In the genomic region with DNA sequence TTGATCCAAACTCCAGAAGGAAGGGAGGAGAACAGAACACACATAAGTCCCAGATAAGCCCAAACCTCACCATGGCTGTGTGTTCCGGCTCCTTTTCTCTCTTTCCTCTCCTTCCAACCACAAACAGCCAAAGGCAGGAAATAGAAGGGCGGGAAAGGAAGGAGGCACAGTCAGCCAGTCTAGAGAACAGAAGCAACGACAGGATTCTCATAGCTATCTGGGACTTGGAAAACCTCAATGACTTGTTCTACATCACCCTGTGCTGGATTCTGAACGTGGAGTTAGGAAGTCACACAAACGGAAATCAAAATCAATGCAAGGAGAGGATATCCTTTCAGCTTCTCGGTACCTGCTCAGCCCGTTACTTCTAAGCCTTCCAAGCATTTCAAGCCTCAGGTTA, we compare ENCODE assay signal across 15 cellular contexts. TPM values are rescaled to one million over a fixed set of nuclear protein-coding genes. Genes with fewer than 3 reads are reported as not detected.
DNase-seq lines count a peak whose midpoint lies in the region; ATAC-seq and TF ChIP-seq lines count a peak whose summit lies in the region.
"Had no signal": no experiment of that assay in that cellular context is flagged by ENCODE, and none has a peak within 500 bp of the region (broad histone marks: within the 10 kb centered on the region; RNA-seq: fewer than 3 reads in every experiment).

No MANE protein-coding gene starts in this region.

- no peak for TF ChIP-seq EP300 in esophagus muscularis mucosa (IDR thresholded peaks at IDR 0.05)

- H3K9me3 ChIP-seq in psoas muscle (no peaks in the 10 kb centered on the region), esophagus muscularis mucosa (no peaks in the 10 kb centered on the region)

- H3K4me3 Mint-ChIP-seq in activated CD4-positive, alpha-beta T cell treated with anti-CD3 and anti-CD28 coated beads for 36 hours, result peak overlapping the region; percentile 8
- H3K4me3 Mint-ChIP-seq in immature natural killer cell, result no peak overlapping the region

- peaks cover 2% of the 10 kb centered on the region for H3K36me3 Mint-ChIP-seq in activated CD4-positive, alpha-beta T cell treated with anti-CD3 and anti-CD28 coated beads for 36 hours (ENCODE audit: low read depth)
- H3K36me3 Mint-ChIP-seq in immature natural killer cell, result peaks cover 0 to 2% (median 0%) of the 10 kb centered on the region in 3 donors

- no peaks in the 10 kb centered on the region for H3K9me3 Mint-ChIP-seq in activated CD4-positive, alpha-beta T cell treated with anti-CD3 and anti-CD28 coated beads for 36 hours (ENCODE audit: low read depth)
- H3K9me3 Mint-ChIP-seq in immature natural killer cell, result no peaks in the 10 kb centered on the region

- no peak for DNase-seq in activated CD4-positive, alpha-beta T cell treated with anti-CD3 and anti-CD28 coated beads for 36 hours
- DNase-seq in activated CD4-positive, alpha-beta T cell treated with anti-CD3 and anti-CD28 coated beads for 1 hour, result no peak
- peak; percentile 32 to 41 for DNase-seq in Kasumi-1 (lab: John Stamatoyannopoulos, UW)
- DNase-seq in foreskin melanocyte, result peak; percentile 69
- DNase-seq in psoas muscle, result no peak
- DNase-seq in NCI-H2171 (lab: John Stamatoyannopoulos, UW), result no peak
- no peak for DNase-seq in esophagus muscularis mucosa (ENCODE audit: extremely low spot score)
- DNase-seq in immature natural killer cell, result no peak
- DNase-seq: activated CD8-positive, alpha-beta memory T cell treated with anti-CD3 and anti-CD28 coated beads for 24 hours; activated gamma-delta T cell treated with Interleukin-2 at 50 U/mL for 16 hours; head of caudate nucleus; kidney glomerular epithelial cell; NCI-H187 treated with DMSO at 0.1 percent for 48 hours; NCI-H69; stimulated activated naive CD8-positive, alpha-beta T cell treated with anti-CD3 and anti-CD28 coated beads, Interleukin-15, Interleukin-2, amounts not matched to agents 100 U/mL and 50 U/mL, for 24 hours had no signal

- POLR2A ChIA-PET in activated CD4-positive, alpha-beta T cell treated with anti-CD3 and anti-CD28 coated beads for 36 hours (lab: Charles Lee), result interaction anchor here (0.7 kb wide), 1 partner anchor 69 kb away, joined by 3 read pairs; a partner anchor contains a TSS

- CTCF ChIA-PET in activated CD4-positive, alpha-beta T cell treated with anti-CD3 and anti-CD28 coated beads for 36 hours (lab: Charles Lee), result interaction anchor here (0.7 to 1.0 kb wide), 2 partner anchors 62 to 188 kb away, joined by 3 read pairs; no protein-coding TSS in a partner anchor

- intact Hi-C loops in activated CD4-positive, alpha-beta T cell treated with anti-CD3 and anti-CD28 coated beads for 36 hours (cut with DNase I, micrococcal nuclease), result no loop called here
- intact Hi-C loops in psoas muscle (cut with DNase I) (no loop called here), esophagus muscularis mucosa (cut with DNase I) (no loop called here)

- peak overlapping the region; percentile 4 for H3K4me3 ChIP-seq in psoas muscle
- H3K4me3 ChIP-seq in esophagus muscularis mucosa, result no peak overlapping the region

- no peak for ATAC-seq in activated CD4-positive, alpha-beta T cell treated with anti-CD3 and anti-CD28 coated beads for 36 hours
- ATAC-seq in psoas muscle, result no peak
- ATAC-seq: stimulated activated naive CD8-positive, alpha-beta T cell treated with anti-CD3 and anti-CD28 coated beads, Interleukin-15, Interleukin-2, amounts not matched to agents 100 U/mL and 50 U/mL, for 24 hours had no signal

- TF ChIP-seq POLR2A in esophagus muscularis mucosa (IDR thresholded peaks at IDR 0.05; ENCODE audit: low read depth), result no peak

- peak overlapping the region; percentile 42 for H3K27ac ChIP-seq in psoas muscle
- peak overlapping the region in 2 of 4 donors; percentile 35 to 70 for H3K27ac ChIP-seq in esophagus muscularis mucosa (replicated peaks in 1 of 4)

- peaks cover 37% of the 10 kb centered on the region for H3K4me1 Mint-ChIP-seq in activated CD4-positive, alpha-beta T cell treated with anti-CD3 and anti-CD28 coated beads for 36 hours
- peaks cover 37 to 45% of the 10 kb centered on the region in 2 donors for H3K4me1 Mint-ChIP-seq in immature natural killer cell

- H3K4me1 ChIP-seq in psoas muscle (peaks cover 40% of the 10 kb centered on the region), esophagus muscularis mucosa (peaks cover 47 to 69% (median 57%) of the 10 kb centered on the region in 4 donors)

- no peaks in the 10 kb centered on the region for H3K27me3 ChIP-seq in psoas muscle (ENCODE audit: insufficient read depth in 3 of 3, low read length in 2 of 3)
- H3K27me3 ChIP-seq in esophagus muscularis mucosa, result no peaks in the 10 kb centered on the region

- no peaks in the 10 kb centered on the region for H3K27me3 Mint-ChIP-seq in activated CD4-positive, alpha-beta T cell treated with anti-CD3 and anti-CD28 coated beads for 36 hours
- peaks cover 0 to 1% (median 0%) of the 10 kb centered on the region in 3 donors for H3K27me3 Mint-ChIP-seq in immature natural killer cell (ENCODE audit: low read depth in 3 of 3)

- TF ChIP-seq CTCF in psoas muscle (IDR thresholded peaks at IDR 0.05) (no peak), esophagus muscularis mucosa (IDR thresholded peaks at IDR 0.05) (no peak)

- H3K36me3 ChIP-seq in psoas muscle (ENCODE audit: insufficient read depth in 1 of 2, low read depth in 1 of 2) (peaks cover 0 to 4% of the 10 kb centered on the region in 2 donors), esophagus muscularis mucosa (peaks cover 0 to 12% (median 6%) of the 10 kb centered on the region in 4 donors)

- H3K27ac Mint-ChIP-seq in activated CD4-positive, alpha-beta T cell treated with anti-CD3 and anti-CD28 coated beads for 36 hours, result no peak overlapping the region
- peak overlapping the region in 2 of 6 donors; percentile 24 to 34 for H3K27ac Mint-ChIP-seq in immature natural killer cell

- 58 to 69% (median 66%) methylated on average over 7 of the region's 7 CpGs for WGBS in psoas muscle, 3 donors
- 63% methylated on average over 7 of the region's 7 CpGs for WGBS in esophagus muscularis mucosa

RNA-seq across cellular contexts. Expression of a gene that starts 9.0 kb away (rescaled TPM):
- 10 to 100 TPM; 10.1 to 11.6 TPM for total RNA-seq in activated CD4-positive, alpha-beta T cell treated with anti-CD3 and anti-CD28 coated beads for 36 hours
- 10 to 100 TPM; 26.4 to 60.4 (median 33.1) TPM for total RNA-seq in psoas muscle
- 10 to 100 TPM; 29.7 to 48.0 (median 40.4) TPM for polyA plus RNA-seq in psoas muscle
- 100 to 1,000 TPM in 1 of 4 donors, 10 to 100 TPM in 3; 59.8 to 102 (median 75.7) TPM for total RNA-seq in esophagus muscularis mucosa
- polyA plus RNA-seq in immature natural killer cell, result 10 to 100 TPM; 10.9 to 20.6 (median 11.1) TPM

RNA-seq across cellular contexts. Expression of a gene that starts 45.4 kb away (rescaled TPM):
- total RNA-seq in activated CD4-positive, alpha-beta T cell treated with anti-CD3 and anti-CD28 coated beads for 36 hours, result 10 to 100 TPM; 21.7 to 24.1 TPM
- total RNA-seq in psoas muscle, result 10 to 100 TPM; 68.1 to 82.7 (median 73.2) TPM
- polyA plus RNA-seq in psoas muscle, result 10 to 100 TPM; 24.0 to 32.7 (median 28.4) TPM
- total RNA-seq in esophagus muscularis mucosa, result 100 to 1,000 TPM; 248 to 444 (median 347) TPM
- under 1 TPM in 2 of 3 donors, not detected in 1; 0.63 to 0.86 TPM for polyA plus RNA-seq in immature natural killer cell

RNA-seq across cellular contexts. Expression of a gene that starts 47.0 kb away (rescaled TPM):
- total RNA-seq in activated CD4-positive, alpha-beta T cell treated with anti-CD3 and anti-CD28 coated beads for 36 hours, result 100 to 1,000 TPM; 520 to 553 TPM
- 100 to 1,000 TPM; 641 to 874 (median 838) TPM for total RNA-seq in psoas muscle
- polyA plus RNA-seq in psoas muscle, result 100 to 1,000 TPM; 655 to 927 (median 670) TPM
- 100 to 1,000 TPM; 329 to 408 (median 364) TPM for total RNA-seq in esophagus muscularis mucosa
- 10 to 100 TPM; 45.9 to 53.5 (median 48.4) TPM for polyA plus RNA-seq in immature natural killer cell

Comparison
In these comparisons a context has a peak if more than half of its experiments do, and no peak if none do; other contexts are left out.
1. DNase-seq: peak in Kasumi-1 (2 of 2) and foreskin melanocyte (single experiment); none in activated CD4-positive, alpha-beta T cell treated with anti-CD3 and anti-CD28 coated beads for 36 hours (single experiment), activated CD4-positive, alpha-beta T cell treated with anti-CD3 and anti-CD28 coated beads for 1 hour (single experiment), psoas muscle (0 of 2), NCI-H2171 (single experiment), esophagus muscularis mucosa (single experiment) and immature natural killer cell (0 of 3).